In genomic region chr19:33227242-33227650, GRCh38 we compare ENCODE assay signal across 14 cellular contexts. TPM values are rescaled to one million over a fixed set of nuclear protein-coding genes. Genes with fewer than 3 reads are reported as not detected.
A peak's percentile ranks its signal among the peaks of the same experiment; 100 is the strongest.
DNase-seq lines count a peak whose midpoint lies in the region; ATAC-seq and TF ChIP-seq lines count a peak whose summit lies in the region.
"Had no signal": no experiment of that assay in that cellular context is flagged by ENCODE, and none has a peak within 500 bp of the region (broad histone marks: within the 10 kb centered on the region; RNA-seq: fewer than 3 reads in every experiment).

No MANE protein-coding gene starts in this region.

- no peak overlapping the region for H3K4me2 ChIP-seq in IMR-90 (ENCODE audit: low read depth, low read length)

- H3K36me3 Mint-ChIP-seq in CD4-positive, alpha-beta T cell (ENCODE audit: low read depth) = peaks cover 13% of the 10 kb centered on the region
- H3K36me3 Mint-ChIP-seq in osteocyte (ENCODE audit: unreplicated experiment) = peaks cover 8% of the 10 kb centered on the region

- H3K4me3 ChIP-seq in IMR-90 (ENCODE audit: insufficient read depth, low read depth, low read length) = no peak overlapping the region
- H3K4me3 ChIP-seq in fibroblast of villous mesenchyme (ENCODE audit: low read depth, low read length) = peak overlapping the region; percentile 42

- H2BK5ac ChIP-seq in IMR-90 (ENCODE audit: low read depth, low read length, poor library complexity, severe bottlenecking) = no peak overlapping the region

- H3K27ac Mint-ChIP-seq in CD4-positive, alpha-beta T cell = no peak overlapping the region
- H3K27ac Mint-ChIP-seq in osteocyte (ENCODE audit: unreplicated experiment) = no peak overlapping the region

- H4K8ac ChIP-seq in IMR-90 (ENCODE audit: low read depth in 2 of 2, low read length in 2 of 2) = no peak overlapping the region

- H4K20me1 ChIP-seq in IMR-90 (ENCODE audit: insufficient read depth, low read length) = no peaks in the 10 kb centered on the region

- H3K9ac ChIP-seq in IMR-90 (ENCODE audit: low read depth, low read length) = no peak overlapping the region

- TF ChIP-seq RAD21 in IMR-90 (IDR thresholded peaks at IDR 0.05; ENCODE audit: low read length) = no peak

- H4K5ac ChIP-seq in IMR-90 (ENCODE audit: low read depth, low read length) = no peak overlapping the region

- intact Hi-C loops in CD4-positive, alpha-beta T cell (cut with DNase I, micrococcal nuclease) = no loop called here
- intact Hi-C loops in IMR-90 (cut with micrococcal nuclease) = no loop called here

- CTCF ChIA-PET in CD4-positive, alpha-beta T cell (lab: Charles Lee) = no interaction called here
- CTCF ChIA-PET in IMR-90 (lab: Yijun Ruan, JAX) = no interaction called here

- WGBS in IMR-90 (ENCODE audit: extremely low coverage in 2 of 2, insufficient read length in 1 of 2), 2 experiments = 0% methylated on average over 4 of the region's 18 CpGs; no CpG with 5 or more reads in 1 of the 2 experiments

- BruUV-seq in IMR-90 (replicated peaks; lab: Mats Ljungman, UMichigan) = no TSS peak

- H3K27me3 Mint-ChIP-seq in CD4-positive, alpha-beta T cell = peaks cover 72% of the 10 kb centered on the region
- peaks cover 66% of the 10 kb centered on the region for H3K27me3 Mint-ChIP-seq in osteocyte (ENCODE audit: unreplicated experiment)

- H3K23ac ChIP-seq in IMR-90 (ENCODE audit: low read depth, low read length) = no peak overlapping the region

- no peaks in the 10 kb centered on the region for H3K9me1 ChIP-seq in IMR-90 (ENCODE audit: insufficient read depth, low read length)

- in situ Hi-C loops in IMR-90 (cut with MboI; ENCODE audit: low sequenced_read_pairs) = no loop called here

- no peak overlapping the region for H3K27ac ChIP-seq in CD4-positive, alpha-beta T cell (ENCODE audit: low read depth, low read length)
- H3K27ac ChIP-seq in IMR-90 (ENCODE audit: insufficient read depth, low read length) = no peak overlapping the region

- peaks cover 23% of the 10 kb centered on the region for H3K9me3 ChIP-seq in CD4-positive, alpha-beta T cell (ENCODE audit: control insufficient read depth, low read length)
- H3K9me3 ChIP-seq in IMR-90 (ENCODE audit: control insufficient read depth, insufficient read depth, low read length) = peaks cover 13% of the 10 kb centered on the region

- no peaks in the 10 kb centered on the region; the same call in 1 of the 2 replicates for H3K4me1 ChIP-seq in IMR-90 (ENCODE audit: control insufficient read depth, insufficient read depth, low read length)

- peaks cover 64% of the 10 kb centered on the region for H3K27me3 ChIP-seq in CD4-positive, alpha-beta T cell (ENCODE audit: control insufficient read depth, insufficient read depth, low read length)
- peaks cover 59% of the 10 kb centered on the region for H3K27me3 ChIP-seq in IMR-90 (ENCODE audit: control insufficient read depth, insufficient read depth, low read length)

- H3K18ac ChIP-seq in IMR-90 (ENCODE audit: low read depth, low read length) = no peak overlapping the region

- no peaks in the 10 kb centered on the region for H3K36me3 ChIP-seq in IMR-90 (ENCODE audit: control insufficient read depth, insufficient read depth, low read length)

- no peak overlapping the region for H2AK5ac ChIP-seq in IMR-90 (ENCODE audit: low read depth, low read length)

- H3K79me1 ChIP-seq in IMR-90 (ENCODE audit: low read depth in 1 of 2, low read length in 2 of 2) = no peaks in the 10 kb centered on the region

- ATAC-seq in CD4-positive, alpha-beta T cell (ENCODE audit: poor library complexity) = no peak
- no peak for ATAC-seq in IMR-90 (ENCODE audit: low read depth)

- peaks cover 8% of the 10 kb centered on the region for H3K9me3 Mint-ChIP-seq in CD4-positive, alpha-beta T cell
- H3K9me3 Mint-ChIP-seq in osteocyte (ENCODE audit: unreplicated experiment) = peaks cover 16% of the 10 kb centered on the region

- H3K14ac ChIP-seq in IMR-90 (replicated peaks; ENCODE audit: low read depth, low read length) = no peak overlapping the region

- dilution Hi-C loops in IMR-90 (cut with HindIII; ENCODE audit: low sequenced_read_pairs, unreplicated experiment) = no loop called here

- H2AK9ac ChIP-seq in IMR-90 (replicated peaks; ENCODE audit: low read depth, low read length, poor library complexity) = no peak overlapping the region

- H4K91ac ChIP-seq in IMR-90 (ENCODE audit: insufficient read depth, low read depth, low read length) = no peak overlapping the region

- no peak overlapping the region for H3K4ac ChIP-seq in IMR-90 (ENCODE audit: low read depth, low read length)

- H3K4me3 Mint-ChIP-seq in CD4-positive, alpha-beta T cell = peak overlapping the region; percentile 69
- peak overlapping the region; percentile 40 for H3K4me3 Mint-ChIP-seq in osteocyte (ENCODE audit: unreplicated experiment)

- no peak overlapping the region for H3K56ac ChIP-seq in IMR-90 (ENCODE audit: extremely low read depth, insufficient read depth, low read length)

- H2AFZ ChIP-seq in IMR-90 (replicated peaks; ENCODE audit: low read length, poor library complexity) = no peak overlapping the region

- no peak for DNase-seq in CD4-positive, alpha-beta T cell
- DNase-seq in IMR-90 (peak; percentile 6), fibroblast of villous mesenchyme (ENCODE audit: low read depth) (peak; percentile 83), osteocyte (ENCODE audit: extremely low spot score, unreplicated experiment) (no peak), cerebellar nuclear complex (lab: John Stamatoyannopoulos, UW) (no peak), occipital lobe (lab: John Stamatoyannopoulos, UW) (no peak), NCI-H1436 treated with DMSO at 0.1 percent for 48 hours (lab: John Stamatoyannopoulos, UW) (no peak), NCI-H1105 treated with DMSO at 0.1 percent for 48 hours (lab: John Stamatoyannopoulos, UW) (no peak)
- DNase-seq: activated CD8-positive, alpha-beta memory T cell treated with anti-CD3 and anti-CD28 coated beads, Interleukin-2, amount 50 U/mL, for 4 hours; central memory CD4-positive, alpha-beta T cell; Karpas-422 had no signal

- peaks cover 12% of the 10 kb centered on the region for H3K4me1 Mint-ChIP-seq in CD4-positive, alpha-beta T cell (ENCODE audit: low read depth)
- H3K4me1 Mint-ChIP-seq in osteocyte (ENCODE audit: unreplicated experiment) = peaks cover 3% of the 10 kb centered on the region

- POLR2A ChIA-PET in CD4-positive, alpha-beta T cell (lab: Charles Lee) = no interaction called here
- POLR2A ChIA-PET in IMR-90 (lab: Charles Lee; ENCODE audit: unreplicated experiment) = no interaction called here

- H2BK20ac ChIP-seq in IMR-90 (ENCODE audit: low read depth, low read length) = no peak overlapping the region

- no peak overlapping the region for H2BK15ac ChIP-seq in IMR-90 (ENCODE audit: low read depth, low read length)

- no peak for TF ChIP-seq CTCF in CD4-positive, alpha-beta T cell (IDR thresholded peaks at IDR 0.05)
- TF ChIP-seq CTCF in IMR-90 (conservative IDR thresholded peaks at IDR 0.05; ENCODE audit: low read depth, low read length) = no peak
- no peak for TF ChIP-seq CTCF in fibroblast of villous mesenchyme (IDR thresholded peaks at IDR 0.05; ENCODE audit: insufficient read depth, low read depth, low read length)
- TF ChIP-seq CTCF in osteocyte (IDR thresholded peaks at IDR 0.05) = no peak

- no peak overlapping the region for H2BK120ac ChIP-seq in IMR-90 (ENCODE audit: low read depth, low read length)

- TF ChIP-seq POLR2A in IMR-90 (IDR thresholded peaks at IDR 0.05; ENCODE audit: low read depth, low read length) = no peak

TF ChIP-seq in IMR-90, 13 proteins besides CTCF, POLR2A, EP300 and RAD21:
- no peak for TF ChIP-seq RCOR1 (IDR thresholded peaks at IDR 0.05; ENCODE audit: insufficient replicate concordance, low read length)
TF ChIP-seq in IMR-90: peak in this region for 0.

RNA-seq across cellular contexts. Expression of gene SLC7A10, which starts 1.6 kb away (rescaled TPM):
- total RNA-seq in CD4-positive, alpha-beta T cell = not detected
- total RNA-seq in IMR-90 (2012; rRNA removed) = not detected in 2 replicates
- not detected in 2 replicates for polyA plus RNA-seq in IMR-90 (2012; rRNA removed)
- not detected in 2 replicates for polyA plus RNA-seq in IMR-90 (2012; cell fraction: cytosol; rRNA removed)
- 0.11 TPM in 1 of 2 replicates, not detected in the other for polyA plus RNA-seq in IMR-90 (2012; cell fraction: nucleus; rRNA removed; ENCODE audit: low replicate concordance)
- not detected in 2 replicates for total RNA-seq in fibroblast of villous mesenchyme
- total RNA-seq in osteocyte = not detected in 2 replicates
- 2.5 TPM for total RNA-seq in occipital lobe
- total RNA-seq: OCI-LY7; T-helper 2 cell treated with Interferon-gamma antibody and Interleukin-4, amounts not matched to agents 100 ng/mL and 5 ng/mL, for 36 hours; ureter had no signal

RNA-seq across cellular contexts. Expression of gene LRP3, which starts 33.1 kb away (rescaled TPM):
- total RNA-seq in CD4-positive, alpha-beta T cell = under 1 TPM in 1 of 2 experiments, not detected in 1; 0.11 TPM
- total RNA-seq in IMR-90 (2012; rRNA removed) = 8.4 and 8.6 TPM in 2 replicates
- 20.2 and 25.7 TPM in 2 replicates for polyA plus RNA-seq in IMR-90 (2012; rRNA removed)
- 7.1 and 20.6 TPM in 2 replicates for polyA plus RNA-seq in IMR-90 (2012; cell fraction: cytosol; rRNA removed)
- 7.3 and 27.0 TPM in 2 replicates for polyA plus RNA-seq in IMR-90 (2012; cell fraction: nucleus; rRNA removed; ENCODE audit: low replicate concordance)
- total RNA-seq in fibroblast of villous mesenchyme = 11.2 and 14.8 TPM in 2 replicates
- 49.8 and 52.3 TPM in 2 replicates for total RNA-seq in osteocyte
- total RNA-seq in occipital lobe = 96.2 TPM
- total RNA-seq: OCI-LY7 had no signal

Comparison
In these comparisons a context has a peak if more than half of its experiments do, and no peak if none do; other contexts are left out.
1. DNase-seq: peak in IMR-90 (single experiment) and fibroblast of villous mesenchyme (single experiment); none in CD4-positive, alpha-beta T cell (0 of 10), osteocyte (single experiment), cerebellar nuclear complex (0 of 2), occipital lobe (single experiment), NCI-H1436 treated with DMSO at 0.1 percent for 48 hours (single experiment) and NCI-H1105 treated with DMSO at 0.1 percent for 48 hours (single experiment).